Comparison of ENCODE assay signal across 11 cellular contexts in genomic region chr17:65074778-65075250, GRCh38. TPM values are rescaled to one million over a fixed set of nuclear protein-coding genes. Genes with fewer than 3 reads are reported as not detected.
A peak's percentile ranks its signal among the peaks of the same experiment; 100 is the strongest.
DNase-seq lines count a peak whose midpoint lies in the region; ATAC-seq and TF ChIP-seq lines count a peak whose summit lies in the region.
"Had no signal": no experiment of that assay in that cellular context is flagged by ENCODE, and none has a peak within 500 bp of the region (broad histone marks: within the 10 kb centered on the region; RNA-seq: fewer than 3 reads in every experiment).

No MANE protein-coding gene starts in this region.

- DNase-seq in esophagus muscularis mucosa (ENCODE audit: extremely low spot score) (no peak), mesenteric fat pad (ENCODE audit: low spot score) (peak; percentile 89), brain microvascular endothelial cell (no peak), NCI-H187 treated with DMSO at 0.1 percent for 48 hours (lab: John Stamatoyannopoulos, UW) (no peak)
- DNase-seq in activated T-cell treated with anti-CD3 and anti-CD28 coated beads, Interleukin-2, amount 50 U/mL, for 72 hours, result no peak
- no peak for DNase-seq in activated naive CD8-positive, alpha-beta T cell treated with anti-CD3 and anti-CD28 coated beads, Interleukin-2, amount 50 U/mL, for 24 hours
- DNase-seq: activated T-cell treated with anti-CD3 and anti-CD28 coated beads, Interleukin-2, amount 50 U/mL, for 4 hours; NCI-H526 treated with DMSO at 0.1 percent for 48 hours had no signal

- H3K4me3 ChIP-seq in esophagus muscularis mucosa, result peak overlapping the region in 1 of 4 donors; percentile 7
- H3K4me3 ChIP-seq in stomach smooth muscle (ENCODE audit: low read length in 2 of 2), result peak overlapping the region in 1 of 2 donors; percentile 35
- no peak overlapping the region for H3K4me3 ChIP-seq in brain microvascular endothelial cell (ENCODE audit: low read depth, low read length)

- WGBS in esophagus muscularis mucosa, result 0% methylated on average over 6 of the region's 7 CpGs

- no peak overlapping the region for H3K27ac Mint-ChIP-seq in activated T-cell treated with anti-CD3 and anti-CD28 coated beads, Interleukin-2, amount 50 U/mL, for 72 hours
- no peak overlapping the region for H3K27ac Mint-ChIP-seq in activated naive CD8-positive, alpha-beta T cell treated with anti-CD3 and anti-CD28 coated beads, Interleukin-2, amount 50 U/mL, for 24 hours
- H3K27ac Mint-ChIP-seq: T-helper 1 cell treated with Interleukin-12 subunit alpha and Interleukin-12 subunit beta and Interleukin-4 antibody, amounts not matched to agents 30 μg/mL and 1 μg/mL, for 36 hours had no signal

- no peak for TF ChIP-seq CTCF in esophagus muscularis mucosa (IDR thresholded peaks at IDR 0.05)
- TF ChIP-seq CTCF in brain microvascular endothelial cell (IDR thresholded peaks at IDR 0.05; ENCODE audit: low read depth, low read length, missing control alignments), result no peak

- no peaks in the 10 kb centered on the region for H3K4me1 Mint-ChIP-seq in activated T-cell treated with anti-CD3 and anti-CD28 coated beads, Interleukin-2, amount 50 U/mL, for 72 hours (ENCODE audit: low read depth)
- no peaks in the 10 kb centered on the region for H3K4me1 Mint-ChIP-seq in activated naive CD8-positive, alpha-beta T cell treated with anti-CD3 and anti-CD28 coated beads, Interleukin-2, amount 50 U/mL, for 24 hours

- peaks cover 4% of the 10 kb centered on the region for H3K27me3 Mint-ChIP-seq in activated T-cell treated with anti-CD3 and anti-CD28 coated beads, Interleukin-2, amount 50 U/mL, for 72 hours (ENCODE audit: low read depth)
- no peaks in the 10 kb centered on the region for H3K27me3 Mint-ChIP-seq in activated naive CD8-positive, alpha-beta T cell treated with anti-CD3 and anti-CD28 coated beads, Interleukin-2, amount 50 U/mL, for 24 hours

- in situ Hi-C loops in brain microvascular endothelial cell (cut with HindIII; ENCODE audit: low pct_ligation_motif_present, low sequenced_read_pairs), result no loop called here

- TF ChIP-seq POLR2A in esophagus muscularis mucosa (IDR thresholded peaks at IDR 0.05; ENCODE audit: low read depth), result no peak

- H3K9me3 ChIP-seq in esophagus muscularis mucosa (no peaks in the 10 kb centered on the region), stomach smooth muscle (ENCODE audit: control insufficient read depth in 2 of 2, low read length in 2 of 2) (no peaks in the 10 kb centered on the region)

- no peaks in the 10 kb centered on the region for H3K36me3 Mint-ChIP-seq in activated T-cell treated with anti-CD3 and anti-CD28 coated beads, Interleukin-2, amount 50 U/mL, for 72 hours (ENCODE audit: insufficient read depth in 2 of 2)
- no peaks in the 10 kb centered on the region for H3K36me3 Mint-ChIP-seq in activated naive CD8-positive, alpha-beta T cell treated with anti-CD3 and anti-CD28 coated beads, Interleukin-2, amount 50 U/mL, for 24 hours (ENCODE audit: low read depth)

- no peak overlapping the region for H3K4me3 Mint-ChIP-seq in activated T-cell treated with anti-CD3 and anti-CD28 coated beads, Interleukin-2, amount 50 U/mL, for 72 hours
- H3K4me3 Mint-ChIP-seq in activated naive CD8-positive, alpha-beta T cell treated with anti-CD3 and anti-CD28 coated beads, Interleukin-2, amount 50 U/mL, for 24 hours, result no peak overlapping the region
- H3K4me3 Mint-ChIP-seq: activated T-cell treated with anti-CD3 and anti-CD28 coated beads, Interleukin-2, amount 50 U/mL, for 4 hours; T-helper 1 cell treated with Interleukin-12 subunit alpha and Interleukin-12 subunit beta and Interleukin-4 antibody, amounts not matched to agents 30 μg/mL and 1 μg/mL, for 36 hours had no signal

- TF ChIP-seq EP300 in esophagus muscularis mucosa (IDR thresholded peaks at IDR 0.05), result no peak

- H3K9me3 Mint-ChIP-seq in activated T-cell treated with anti-CD3 and anti-CD28 coated beads, Interleukin-2, amount 50 U/mL, for 72 hours, result no peaks in the 10 kb centered on the region
- no peaks in the 10 kb centered on the region for H3K9me3 Mint-ChIP-seq in activated naive CD8-positive, alpha-beta T cell treated with anti-CD3 and anti-CD28 coated beads, Interleukin-2, amount 50 U/mL, for 24 hours
- H3K9me3 Mint-ChIP-seq: activated T-cell treated with anti-CD3 and anti-CD28 coated beads, Interleukin-2, amount 50 U/mL, for 4 hours; T-helper 1 cell treated with Interleukin-12 subunit alpha and Interleukin-12 subunit beta and Interleukin-4 antibody, amounts not matched to agents 30 μg/mL and 1 μg/mL, for 36 hours had no signal

- H3K27ac ChIP-seq in esophagus muscularis mucosa (replicated peaks in 1 of 4) (peak overlapping the region; percentile 53 to 61 (median 58)), stomach smooth muscle (ENCODE audit: low read length) (peak overlapping the region; percentile 24), brain microvascular endothelial cell (no peak overlapping the region)

- no peak for ATAC-seq in activated T-cell treated with anti-CD3 and anti-CD28 coated beads, Interleukin-2, amount 50 U/mL, for 72 hours (replicated peaks in 1 of 2)
- no peak for ATAC-seq in activated naive CD8-positive, alpha-beta T cell treated with anti-CD3 and anti-CD28 coated beads, Interleukin-2, amount 50 U/mL, for 24 hours
- ATAC-seq: activated T-cell treated with anti-CD3 and anti-CD28 coated beads, Interleukin-2, amount 50 U/mL, for 4 hours had no signal

- intact Hi-C loops in esophagus muscularis mucosa (cut with DNase I), result no loop called here

- no peak overlapping the region for H3K9ac ChIP-seq in stomach smooth muscle (ENCODE audit: low read length in 2 of 2)

- no peaks in the 10 kb centered on the region for H3K36me3 ChIP-seq in esophagus muscularis mucosa
- H3K36me3 ChIP-seq in stomach smooth muscle (ENCODE audit: control insufficient read depth in 2 of 2, insufficient read depth in 2 of 2, low read length in 2 of 2), result no peaks in the 10 kb centered on the region
- H3K36me3 ChIP-seq in brain microvascular endothelial cell (replicated peaks), result no peaks in the 10 kb centered on the region

- no peaks in the 10 kb centered on the region for H3K27me3 ChIP-seq in esophagus muscularis mucosa
- H3K27me3 ChIP-seq in stomach smooth muscle (ENCODE audit: control insufficient read depth in 1 of 2, insufficient read depth in 2 of 2, low read length in 2 of 2), result no peaks in the 10 kb centered on the region
- H3K27me3 ChIP-seq in brain microvascular endothelial cell (replicated peaks), result no peaks in the 10 kb centered on the region

- H3K4me1 ChIP-seq in esophagus muscularis mucosa (peaks cover 25 to 51% (median 44%) of the 10 kb centered on the region in 4 donors), stomach smooth muscle (ENCODE audit: control insufficient read depth, insufficient read depth, low read length) (peaks cover 33% of the 10 kb centered on the region)

TF ChIP-seq in PFSK-1, 5 proteins besides CTCF, POLR2A, EP300 and RAD21:
- TF ChIP-seq POLR2AphosphoS5 (IDR thresholded peaks at IDR 0.05; ENCODE audit: low read depth, low read length) (no peak), FOXP2 (optimal IDR thresholded peaks at IDR 0.05; ENCODE audit: borderline replicate concordance, extremely low read depth, extremely low read length, insufficient read depth) (peak; percentile 79), TAF1 (IDR thresholded peaks at IDR 0.05; ENCODE audit: borderline replicate concordance, insufficient read depth, low read length) (no peak)

RNA-seq across cellular contexts. Expression of gene GNA13, which starts 18.3 kb away (rescaled TPM):
- 29.6 TPM for polyA plus RNA-seq in PFSK-1 (2012; ENCODE audit: insufficient read length, low read depth)
- 10 to 100 TPM; 54.2 to 79.6 (median 69.2) TPM for total RNA-seq in esophagus muscularis mucosa
- total RNA-seq in mesenteric fat pad, result 50.9 TPM
- 10 to 100 TPM; 79.0 to 85.8 TPM for total RNA-seq in activated T-cell treated with anti-CD3 and anti-CD28 coated beads, Interleukin-2, amount 50 U/mL, for 72 hours
